In genomic region chr4:185033950-185034349, GRCh38 we compare ENCODE assay signal across 31 cellular contexts. TPM values are rescaled to one million over a fixed set of nuclear protein-coding genes. Genes with fewer than 3 reads are reported as not detected.
A peak's percentile ranks its signal among the peaks of the same experiment; 100 is the strongest.
DNase-seq lines count a peak whose midpoint lies in the region; ATAC-seq and TF ChIP-seq lines count a peak whose summit lies in the region.
"Had no signal": no experiment of that assay in that cellular context is flagged by ENCODE, and none has a peak within 500 bp of the region (broad histone marks: within the 10 kb centered on the region; RNA-seq: fewer than 3 reads in every experiment).

No MANE protein-coding gene starts in this region.

- H3K9me3 ChIP-seq in MM.1S (replicated peaks; ENCODE audit: insufficient read depth, low read length) (no peaks in the 10 kb centered on the region), OCI-LY3 (ENCODE audit: insufficient read depth, low read length) (no peaks in the 10 kb centered on the region), smooth muscle cell (replicated peaks; ENCODE audit: low read depth) (no peaks in the 10 kb centered on the region)
- H3K9me3 ChIP-seq: body of pancreas, sigmoid colon, SK-N-SH, suprapubic skin, upper lobe of right lung had no signal

- 74% methylated on average over 6 of the region's 6 CpGs for WGBS in smooth muscle cell (ENCODE audit: low lambda C conversion rate)

- peak overlapping the region; percentile 74 for H2AFZ ChIP-seq in MM.1S (ENCODE audit: low read length)
- H2AFZ ChIP-seq in OCI-LY3 (ENCODE audit: low read depth, low read length), result no peak overlapping the region
- H2AFZ ChIP-seq in smooth muscle cell (ENCODE audit: low read depth), result no peak overlapping the region

- H3K4me2 ChIP-seq in MM.1S (ENCODE audit: low read depth, low read length) (peak overlapping the region; percentile 73), OCI-LY3 (ENCODE audit: low read length) (0 out of 2 replicates have a peak overlapping the region, but pooled peaks have one; percentile 7), smooth muscle cell (no peak overlapping the region)
- H3K4me2 ChIP-seq: SK-N-SH had no signal

- ATAC-seq in HG02981 (IDR thresholded peaks at IDR 0.05; ENCODE audit: unreplicated experiment) (no peak), GM18519 (IDR thresholded peaks at IDR 0.05; ENCODE audit: low FRiP score, unreplicated experiment) (no peak)
- no peak for ATAC-seq in activated CD4-positive, CD25-positive, alpha-beta regulatory T cell treated with anti-CD3 and anti-CD28 coated beads, Interleukin-2, amount 50 U/mL, for 24 hours
- ATAC-seq: activated T-cell treated with anti-CD3 and anti-CD28 coated beads, Interleukin-2, amount 50 U/mL, for 4 hours; body of pancreas; left ventricle myocardium superior; upper lobe of right lung had no signal

- H3K36me3 ChIP-seq in MM.1S (replicated peaks; ENCODE audit: insufficient read depth, low read length) (no peaks in the 10 kb centered on the region), OCI-LY3 (replicated peaks; ENCODE audit: low read depth, low read length) (no peaks in the 10 kb centered on the region), smooth muscle cell (ENCODE audit: low read depth) (no peaks in the 10 kb centered on the region)
- H3K36me3 ChIP-seq: sigmoid colon, suprapubic skin, upper lobe of right lung, WERI-Rb-1 had no signal

- DNase-seq in SIG-M5 treated with dmso at 0.1 percent for 504 hours (lab: John Stamatoyannopoulos, UW; ENCODE audit: unreplicated experiment), result peak; percentile 73
- no peak for DNase-seq in SIG-M5 (lab: John Stamatoyannopoulos, UW)
- peak; percentile 85 for DNase-seq in MM.1S
- no peak for DNase-seq in smooth muscle cell (lab: John Stamatoyannopoulos, UW; ENCODE audit: unreplicated experiment)
- DNase-seq: activated CD4-positive, alpha-beta T cell treated with anti-CD3 and anti-CD28 coated beads, Interleukin-2, amount 10 ng/mL, durations not matched to agents 7 days and 5 days; activated gamma-delta T cell treated with Interleukin-2 at 50 U/mL for 16 hours; activated T-cell treated with anti-CD3 and anti-CD28 coated beads, Interleukin-2, amount 50 U/mL, for 4 hours; body of pancreas; CD4-positive, alpha-beta T cell; dorsolateral prefrontal cortex; KBM-7; left ventricle myocardium superior; NCI-H1694; NCI-H2171 treated with DMSO at 0.1 percent for 48 hours; NCI-H524; sigmoid colon; SK-N-SH; stimulated activated CD4-positive, alpha-beta T cell treated with anti-CD3 and anti-CD28 coated beads, Interleukin-15, amount 100 ng/mL, for 24 hours; stimulated activated naive CD4-positive, alpha-beta T cell; T-helper 2 cell; upper lobe of right lung; WERI-Rb-1 had no signal

- no peak for TF ChIP-seq CTCF in MM.1S (IDR thresholded peaks at IDR 0.05; ENCODE audit: low read length)
- no peak for TF ChIP-seq CTCF in OCI-LY3 (IDR thresholded peaks at IDR 0.05; ENCODE audit: low read depth, low read length)
- no peak for TF ChIP-seq CTCF in smooth muscle cell (IDR thresholded peaks at IDR 0.05; ENCODE audit: borderline replicate concordance, insufficient read depth, poor library complexity, severe bottlenecking)

- H3F3A ChIP-seq in MM.1S (ENCODE audit: insufficient read depth, low read length) (peaks cover 11% of the 10 kb centered on the region; the same call in 1 of the 2 replicates), smooth muscle cell (ENCODE audit: low read depth) (no peaks in the 10 kb centered on the region)

- H3K79me2 ChIP-seq in MM.1S (ENCODE audit: low read length), result no peaks in the 10 kb centered on the region
- H3K79me2 ChIP-seq in OCI-LY3 (ENCODE audit: low read length), result no peaks in the 10 kb centered on the region
- H3K79me2 ChIP-seq in smooth muscle cell (ENCODE audit: low read depth), result no peaks in the 10 kb centered on the region

- H3K4me3 ChIP-seq in MM.1S (ENCODE audit: low read length), result peak overlapping the region; percentile 21
- no peak overlapping the region for H3K4me3 ChIP-seq in OCI-LY3 (ENCODE audit: low read length)
- no peak overlapping the region for H3K4me3 ChIP-seq in smooth muscle cell
- H3K4me3 ChIP-seq: body of pancreas, dorsolateral prefrontal cortex, sigmoid colon, suprapubic skin, upper lobe of right lung had no signal

- H3K9me2 ChIP-seq in MM.1S (replicated peaks; ENCODE audit: insufficient read depth, low read length), result no peaks in the 10 kb centered on the region
- H3K9me2 ChIP-seq: SK-N-SH had no signal

- H3K27me3 ChIP-seq in MM.1S (replicated peaks; ENCODE audit: insufficient read depth, low read length) (no peaks in the 10 kb centered on the region), OCI-LY3 (ENCODE audit: low read depth, low read length) (no peaks in the 10 kb centered on the region), smooth muscle cell (ENCODE audit: low read depth) (peaks cover 51% of the 10 kb centered on the region)
- H3K27me3 ChIP-seq: body of pancreas, sigmoid colon had no signal

- H3K4me1 ChIP-seq in MM.1S (ENCODE audit: low read length), result peaks cover 16% of the 10 kb centered on the region
- peaks cover 23% of the 10 kb centered on the region for H3K4me1 ChIP-seq in OCI-LY3 (ENCODE audit: low read length)
- no peaks in the 10 kb centered on the region for H3K4me1 ChIP-seq in smooth muscle cell (ENCODE audit: low read depth)
- H3K4me1 ChIP-seq: body of pancreas, sigmoid colon, suprapubic skin, upper lobe of right lung had no signal

- H3K27ac ChIP-seq in MM.1S (ENCODE audit: low read length) (peak overlapping the region; percentile 82), OCI-LY3 (ENCODE audit: low read length) (no peak overlapping the region), smooth muscle cell (ENCODE audit: low read depth) (no peak overlapping the region)
- H3K27ac ChIP-seq: 22Rv1, body of pancreas, dorsolateral prefrontal cortex, sigmoid colon, suprapubic skin, upper lobe of right lung, WERI-Rb-1 had no signal

- H4K20me1 ChIP-seq in MM.1S (ENCODE audit: insufficient read depth, low read length) (no peaks in the 10 kb centered on the region), OCI-LY3 (ENCODE audit: insufficient read depth, low read length) (no peaks in the 10 kb centered on the region), smooth muscle cell (ENCODE audit: low read depth) (no peaks in the 10 kb centered on the region)

- H3K9ac ChIP-seq in MM.1S (ENCODE audit: low read length) (peak overlapping the region; percentile 43), OCI-LY3 (ENCODE audit: low read length) (no peak overlapping the region), smooth muscle cell (ENCODE audit: low read depth) (no peak overlapping the region)
- H3K9ac ChIP-seq: SK-N-SH had no signal

RNA-seq across cellular contexts. Expression of gene HELT, which starts 15.7 kb away (rescaled TPM):
- not detected in 2 replicates for total RNA-seq in smooth muscle cell
- polyA plus RNA-seq in smooth muscle cell, result not detected in 2 replicates
- total RNA-seq: activated CD4-positive, alpha-beta T cell treated with anti-CD3 and anti-CD28 coated beads, Interleukin-2, amount 10 ng/mL, durations not matched to agents 7 days and 5 days; activated T-cell treated with anti-CD3 and anti-CD28 coated beads, Interleukin-2, amount 50 U/mL, for 4 hours; body of pancreas; CD4-positive, alpha-beta T cell; cerebellum; Daoy; dorsolateral prefrontal cortex; left ventricle myocardium superior; posterior vena cava; sigmoid colon had no signal
- polyA plus RNA-seq: sigmoid colon, SK-N-SH had no signal

Comparison
In these comparisons a context has a peak if more than half of its experiments do, and no peak if none do; other contexts are left out.
1. DNase-seq: peak in SIG-M5 treated with dmso at 0.1 percent for 504 hours (single experiment) and MM.1S (single experiment); none in SIG-M5 (single experiment) and smooth muscle cell (single experiment).